In genomic region chr9:110142868-110143866, GRCh38 we compare ENCODE assay signal across 9 cellular contexts.
DNase-seq lines count a peak whose midpoint lies in the region; ATAC-seq, FAIRE-seq and TF ChIP-seq lines count a peak whose summit lies in the region.
"Had no signal": no experiment of that assay in that cellular context is flagged by ENCODE, and none has a peak within 500 bp of the region (broad histone marks: within the 10 kb centered on the region; RNA-seq: fewer than 3 reads in every experiment).

No MANE protein-coding gene starts in this region.

- H3K4me1 ChIP-seq in heart left ventricle, result peaks cover 16 to 96% (median 83%) of the 10 kb centered on the region in 12 donors

- ATAC-seq in GM19455 (IDR thresholded peaks at IDR 0.05; ENCODE audit: unreplicated experiment) (peak; percentile 42), HG03439 (IDR thresholded peaks at IDR 0.05; ENCODE audit: unreplicated experiment) (peak; percentile 46), heart left ventricle (peak in 3 of 4 donors; percentile 51 to 55 (median 55))

- H3K27me3 ChIP-seq in heart left ventricle, result no peaks in the 10 kb centered on the region

- H3K36me3 ChIP-seq in heart left ventricle, result peaks cover 0 to 27% (median 22%) of the 10 kb centered on the region in 9 donors

- no peak overlapping the region for H3K4me3 ChIP-seq in heart left ventricle
- H3K4me3 ChIP-seq: skin epidermis had no signal

- DNase-seq in GM10266 (ENCODE audit: extremely low spot score) (no peak), SHP77 treated with DMSO at 0.1 percent for 48 hours (lab: John Stamatoyannopoulos, UW) (peak; percentile 1), heart left ventricle (no peak), RCC 7860 (ENCODE audit: low spot score) (no peak), posterior vena cava (ENCODE audit: low spot score) (no peak), foreskin melanocyte (no peak)

- intact Hi-C loops in heart left ventricle (cut with DNase I), result loop anchor here in 2 of 10 donors (5.0 to 10.0 kb wide), 2 partner anchors 81 to 88 kb away; no protein-coding TSS in a partner anchor
- intact Hi-C loops in posterior vena cava (cut with DNase I), result no loop called here

- no peak for FAIRE-seq in RCC 7860 (lab: Jason Lieb, UNC)

- TF ChIP-seq CTCF in GM10266 (IDR thresholded peaks at IDR 0.05; ENCODE audit: control insufficient read depth, insufficient read depth, low read depth, missing control alignments) (peak; percentile 40), heart left ventricle (IDR thresholded peaks at IDR 0.05) (peak in 4 of 12 donors; percentile 8 to 17 (median 12))

- 50 to 64% (median 59%) methylated on average over 4 of the region's 4 CpGs for WGBS in heart left ventricle, 4 donors

- H3K9me3 ChIP-seq in heart left ventricle, result no peaks in the 10 kb centered on the region

- H3K27ac ChIP-seq in heart left ventricle, result peak overlapping the region in 9 of 12 donors; percentile 1 to 51 (median 31)

- no peak for TF ChIP-seq POLR2A in heart left ventricle (IDR thresholded peaks at IDR 0.05)
